Comparison of ENCODE assay signal across 3 cellular contexts in genomic region chr4:7491915-7492314, GRCh38. TPM values are rescaled to one million over a fixed set of nuclear protein-coding genes. Genes with fewer than 3 reads are reported as not detected.
"Had no signal": no experiment of that assay in that cellular context is flagged by ENCODE, and none has a peak within 500 bp of the region (broad histone marks: within the 10 kb centered on the region; RNA-seq: fewer than 3 reads in every experiment).

No MANE protein-coding gene starts in this region.

- DNase-seq: GDM1, GF-D8 had no signal

- H3K4me3 ChIP-seq: GM12878 had no signal

RNA-seq across cellular contexts. Expression of gene PSAPL1, which starts 57.2 kb away (rescaled TPM):
- polyA plus RNA-seq: GM12878 had no signal
